In the genomic region with DNA sequence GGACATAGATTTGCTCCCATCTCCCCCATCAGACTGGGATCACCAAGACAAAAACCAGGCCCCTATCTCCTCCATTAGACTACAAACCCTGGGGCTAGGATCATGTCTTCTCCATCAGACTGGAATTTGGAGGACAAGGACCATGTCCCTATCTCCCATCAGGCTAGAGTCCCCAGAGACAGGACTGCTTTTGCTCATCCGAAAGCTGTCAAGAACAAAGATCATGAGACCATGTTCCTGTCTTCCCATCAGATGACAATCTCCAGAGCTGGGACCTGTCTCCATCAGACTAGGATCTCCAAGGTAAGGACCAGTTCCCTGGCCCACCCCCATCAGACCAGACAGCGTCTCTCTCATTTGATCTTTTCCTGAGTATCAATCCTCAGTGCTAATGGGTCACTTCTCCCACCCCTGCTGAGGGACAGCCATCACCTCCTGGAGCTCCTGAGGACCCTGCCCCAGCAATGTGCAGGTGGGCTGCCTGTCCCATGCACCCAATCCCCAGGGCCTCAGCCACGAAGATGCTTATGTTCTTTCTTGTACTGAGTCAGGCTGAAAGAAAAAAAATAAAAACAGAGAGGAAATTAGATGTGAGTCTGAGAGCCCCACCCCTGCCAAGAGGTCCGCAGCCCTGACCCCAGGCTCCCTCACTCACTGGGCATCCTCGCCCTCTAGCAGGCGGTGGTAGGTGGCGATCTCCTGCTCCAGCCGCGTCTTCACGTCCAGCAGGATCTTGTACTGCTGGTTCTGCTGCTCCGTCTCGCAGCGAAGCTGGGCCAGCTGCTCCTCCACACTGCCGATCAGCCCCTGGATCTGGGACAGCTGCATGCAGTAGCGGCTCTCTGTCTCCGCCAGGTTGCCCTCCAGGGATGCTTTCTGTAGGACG, we compare ENCODE assay signal across 19 cellular contexts.
DNase-seq lines count a peak whose midpoint lies in the region; ATAC-seq, FAIRE-seq and TF ChIP-seq lines count a peak whose summit lies in the region.
"Had no signal": no experiment of that assay in that cellular context is flagged by ENCODE, and none has a peak within 500 bp of the region (broad histone marks: within the 10 kb centered on the region; RNA-seq: fewer than 3 reads in every experiment).

No MANE protein-coding gene starts in this region.

- no peak overlapping the region for H3K4me3 Mint-ChIP-seq in nephron

- peaks cover 4% of the 10 kb centered on the region for H3K27me3 Mint-ChIP-seq in nephron (ENCODE audit: low read depth)

- peaks cover 8% of the 10 kb centered on the region for H3K4me1 ChIP-seq in skeletal muscle satellite cell (ENCODE audit: control insufficient read depth, insufficient read depth, low read length)

- H3K27me3 ChIP-seq in bronchial epithelial cell (ENCODE audit: control insufficient read depth, insufficient read depth, low read length), result no peaks in the 10 kb centered on the region
- H3K27me3 ChIP-seq in skeletal muscle satellite cell (ENCODE audit: control insufficient read depth, insufficient read depth, low read length), result peaks cover 54% of the 10 kb centered on the region

- H3K36me3 Mint-ChIP-seq in nephron (ENCODE audit: low read depth), result no peaks in the 10 kb centered on the region

- no peak overlapping the region for H3K4me3 ChIP-seq in bronchial epithelial cell (ENCODE audit: low read depth, low read length)
- no peak overlapping the region for H3K4me3 ChIP-seq in skeletal muscle satellite cell (ENCODE audit: low read length)
- H3K4me3 ChIP-seq: GM12878, GM23248 had no signal

- TF ChIP-seq CTCF in bronchial epithelial cell (IDR thresholded peaks at IDR 0.05; ENCODE audit: insufficient read depth, low read length, severe bottlenecking), result no peak
- TF ChIP-seq CTCF in nephron (IDR thresholded peaks at IDR 0.05; ENCODE audit: unreplicated experiment in 3 of 3), result no peak
- no peak for TF ChIP-seq CTCF in omental fat pad (IDR thresholded peaks at IDR 0.05)

- peak; percentile 66 for FAIRE-seq in bronchial epithelial cell (lab: Jason Lieb, UNC)
- FAIRE-seq: GM12878 had no signal

- H3K9ac ChIP-seq in skeletal muscle satellite cell (ENCODE audit: low read depth, low read length), result no peak overlapping the region
- H3K9ac ChIP-seq: GM23248 had no signal

- DNase-seq in ELF-1 (ENCODE audit: low read depth, low spot score), result peak; percentile 60
- no peak for DNase-seq in bronchial epithelial cell (ENCODE audit: low read depth)
- DNase-seq in omental fat pad (ENCODE audit: low spot score), result no peak
- DNase-seq: DND-41, GDM1, HCEC 1CT, KG1, NCI-H1436, NCI-H2029, NCI-H2171, NCI-H446 treated with DMSO at 0.1 percent for 48 hours, NCI-H748 treated with DMSO at 0.1 percent for 48 hours, OCI-M1 had no signal

- H3K9me3 ChIP-seq in skeletal muscle satellite cell (replicated peaks; ENCODE audit: low read length), result no peaks in the 10 kb centered on the region

- H3K4me2 ChIP-seq in skeletal muscle satellite cell (ENCODE audit: low read length), result peak overlapping the region; percentile 60

- peak overlapping the region; percentile 77 to 94 (median 82) for H3K27ac Mint-ChIP-seq in nephron

- H3K36me3 ChIP-seq in bronchial epithelial cell (ENCODE audit: control insufficient read depth, insufficient read depth, low read length), result no peaks in the 10 kb centered on the region
- H3K36me3 ChIP-seq in skeletal muscle satellite cell (ENCODE audit: insufficient read depth, low read length), result no peaks in the 10 kb centered on the region

- peaks cover 56% of the 10 kb centered on the region for H3K4me1 Mint-ChIP-seq in nephron

- no peak for ATAC-seq in omental fat pad (ENCODE audit: low FRiP score)
- no peak for ATAC-seq in HG02884 (IDR thresholded peaks at IDR 0.05; ENCODE audit: unreplicated experiment)
- ATAC-seq in GM18861 (IDR thresholded peaks at IDR 0.05; ENCODE audit: unreplicated experiment), result no peak
- ATAC-seq: GM12878 had no signal

- H3K9me3 Mint-ChIP-seq in nephron, result peaks cover 5% of the 10 kb centered on the region
